1 cellular context compared by ENCODE assay signal in the genomic region with DNA sequence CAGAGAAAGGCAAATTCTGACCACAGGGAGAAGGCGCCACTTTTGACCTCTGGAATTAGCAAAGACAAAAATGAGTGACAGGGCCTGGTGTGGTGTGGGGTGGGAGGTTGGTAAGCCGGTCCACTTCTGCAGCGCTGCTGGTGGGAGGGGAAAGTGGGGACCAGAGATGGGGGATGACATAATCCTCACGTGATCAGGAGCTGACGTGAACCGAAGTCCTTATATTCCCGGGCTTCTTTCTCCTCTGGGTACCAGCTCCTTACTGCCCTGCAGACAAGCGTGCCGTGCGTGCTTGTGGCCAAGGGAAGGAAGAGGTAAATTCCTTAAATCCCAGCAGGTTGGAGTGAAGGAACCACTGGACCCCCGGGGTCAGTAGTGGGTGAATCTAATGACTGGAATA.
TF ChIP-seq lines count a peak whose summit lies in the region.

A gene with protein sequence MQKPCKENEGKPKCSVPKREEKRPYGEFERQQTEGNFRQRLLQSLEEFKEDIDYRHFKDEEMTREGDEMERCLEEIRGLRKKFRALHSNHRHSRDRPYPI (plus strand): TSS at position 249 of the 400 bp plus-strand sequence. CDS start 1,165 bp downstream, outside the sequence.

TF ChIP-seq in HEK293, 187 proteins besides CTCF, POLR2A, EP300 and RAD21 (continued from another document):
- TF ChIP-seq, protein P1, sequence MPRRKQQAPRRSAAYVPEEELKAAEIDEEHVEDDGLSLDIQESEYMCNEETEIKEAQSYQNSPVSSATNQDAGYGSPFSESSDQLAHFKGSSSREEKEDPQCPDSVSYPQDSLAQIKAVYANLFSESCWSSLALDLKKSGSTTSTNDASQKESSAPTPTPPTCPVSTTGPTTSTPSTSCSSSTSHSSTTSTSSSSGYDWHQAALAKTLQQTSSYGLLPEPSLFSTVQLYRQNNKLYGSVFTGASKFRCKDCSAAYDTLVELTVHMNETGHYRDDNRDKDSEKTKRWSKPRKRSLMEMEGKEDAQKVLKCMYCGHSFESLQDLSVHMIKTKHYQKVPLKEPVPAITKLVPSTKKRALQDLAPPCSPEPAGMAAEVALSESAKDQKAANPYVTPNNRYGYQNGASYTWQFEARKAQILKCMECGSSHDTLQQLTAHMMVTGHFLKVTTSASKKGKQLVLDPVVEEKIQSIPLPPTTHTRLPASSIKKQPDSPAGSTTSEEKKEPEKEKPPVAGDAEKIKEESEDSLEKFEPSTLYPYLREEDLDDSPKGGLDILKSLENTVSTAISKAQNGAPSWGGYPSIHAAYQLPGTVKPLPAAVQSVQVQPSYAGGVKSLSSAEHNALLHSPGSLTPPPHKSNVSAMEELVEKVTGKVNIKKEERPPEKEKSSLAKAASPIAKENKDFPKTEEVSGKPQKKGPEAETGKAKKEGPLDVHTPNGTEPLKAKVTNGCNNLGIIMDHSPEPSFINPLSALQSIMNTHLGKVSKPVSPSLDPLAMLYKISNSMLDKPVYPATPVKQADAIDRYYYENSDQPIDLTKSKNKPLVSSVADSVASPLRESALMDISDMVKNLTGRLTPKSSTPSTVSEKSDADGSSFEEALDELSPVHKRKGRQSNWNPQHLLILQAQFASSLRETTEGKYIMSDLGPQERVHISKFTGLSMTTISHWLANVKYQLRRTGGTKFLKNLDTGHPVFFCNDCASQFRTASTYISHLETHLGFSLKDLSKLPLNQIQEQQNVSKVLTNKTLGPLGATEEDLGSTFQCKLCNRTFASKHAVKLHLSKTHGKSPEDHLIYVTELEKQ (tag by site-specific recombination; IDR thresholded peaks at IDR 0.05; ENCODE audit: borderline replicate concordance): no peak
- TF ChIP-seq SP2 (tag by site-specific recombination; IDR thresholded peaks at IDR 0.05) (0 out of 2 replicates have a peak, but pooled peaks have one; percentile 11), ZNF335 (tag by site-specific recombination; conservative IDR thresholded peaks at IDR 0.05) (no peak)
